In genomic region chr16:80287674-80288073, GRCh38 we compare ENCODE assay signal across 30 cellular contexts.
"Had no signal": no experiment of that assay in that cellular context is flagged by ENCODE, and none has a peak within 500 bp of the region (broad histone marks: within the 10 kb centered on the region; RNA-seq: fewer than 3 reads in every experiment).

No MANE protein-coding gene starts in this region.

- H3K27me3 ChIP-seq: neural progenitor cell, ovary, right lobe of liver, sigmoid colon, suprapubic skin, testis, tibial artery, transverse colon, upper lobe of right lung, vagina had no signal

- H3K4me2 ChIP-seq: neural progenitor cell, smooth muscle cell had no signal

- H3K4me1 ChIP-seq: neural progenitor cell, parathyroid adenoma, psoas muscle, right lobe of liver, sigmoid colon, spleen, suprapubic skin, testis, transverse colon, upper lobe of right lung had no signal

- DNase-seq: naive thymus-derived CD4-positive, alpha-beta T cell; natural killer cell; occipital lobe; ovary; posterior cingulate gyrus; psoas muscle; right cardiac atrium; right lobe of liver; sigmoid colon; spleen; stimulated activated CD4-positive, alpha-beta T cell treated with anti-CD3 and anti-CD28 coated beads, Interleukin-12 subunit alpha, Interleukin-12 subunit beta, amount 100 ng/mL, for 4 hours; stimulated activated CD4-positive, alpha-beta T cell treated with anti-CD3 and anti-CD28 coated beads, Interleukin-1b, Interleukin-23, amount 100 ng/mL, for 48 hours; stimulated activated CD4-positive, alpha-beta T cell treated with anti-CD3 and anti-CD28 coated beads, Interleukin-4, amount 100 ng/mL, for 1 hour; stimulated activated CD4-positive, alpha-beta T cell treated with anti-CD3 and anti-CD28 coated beads, Interleukin-4, amount 100 ng/mL, for 4 hours; stimulated activated CD8-positive, alpha-beta memory T cell treated with anti-CD3 and anti-CD28 coated beads, Interleukin-4, amount 100 ng/mL, for 48 hours; stimulated activated naive CD4-positive, alpha-beta T cell; stimulated activated naive CD8-positive, alpha-beta T cell treated with anti-CD3 and anti-CD28 coated beads, Interleukin-15, amount 100 ng/mL, for 72 hours; stimulated activated naive CD8-positive, alpha-beta T cell treated with anti-CD3 and anti-CD28 coated beads, Interleukin-15, Interleukin-2, amounts not matched to agents 100 U/mL and 50 U/mL, for 24 hours; substantia nigra; testis; tibial artery; transverse colon; upper lobe of right lung had no signal

- H3K4me3 ChIP-seq: neural progenitor cell, ovary, psoas muscle, right lobe of liver, sigmoid colon, skin epidermis, smooth muscle cell, spleen, suprapubic skin, testis, tibial artery, transverse colon, upper lobe of right lung, vagina had no signal

- H3K79me2 ChIP-seq: parathyroid adenoma had no signal

- H3K27ac ChIP-seq: neural progenitor cell, ovary, parathyroid adenoma, psoas muscle, right lobe of liver, sigmoid colon, skin epidermis, spleen, suprapubic skin, testis, tibial artery, transverse colon, upper lobe of right lung, vagina had no signal

- H3K36me3 ChIP-seq: neural progenitor cell, ovary, right lobe of liver, sigmoid colon, spleen, suprapubic skin, tibial artery, transverse colon, upper lobe of right lung, vagina had no signal

- H3K9ac ChIP-seq: neural progenitor cell, parathyroid adenoma had no signal

- H3K9me3 ChIP-seq: ovary, psoas muscle, right lobe of liver, sigmoid colon, spleen, suprapubic skin, testis, tibial artery, transverse colon, upper lobe of right lung, vagina had no signal

- ATAC-seq: naive thymus-derived CD4-positive, alpha-beta T cell; natural killer cell; psoas muscle; right cardiac atrium; right lobe of liver; stimulated activated memory B cell treated with anti-CD40 and anti-IgM and Interleukin-4, amounts not matched to agents 10 μg/mL and 1 μg/mL and 100 μg/mL, for 72 hours; stimulated activated naive CD8-positive, alpha-beta T cell treated with anti-CD3 and anti-CD28 coated beads, Interleukin-15, amount 100 ng/mL, for 72 hours; stimulated activated naive CD8-positive, alpha-beta T cell treated with anti-CD3 and anti-CD28 coated beads, Interleukin-15, Interleukin-2, amounts not matched to agents 100 U/mL and 50 U/mL, for 24 hours; upper lobe of right lung had no signal

- H2AFZ ChIP-seq: neural progenitor cell, parathyroid adenoma had no signal
